ENCODE assay signal across 11 cellular contexts in genomic region chr2:97728091-97728596, GRCh38. TPM values are rescaled to one million over a fixed set of nuclear protein-coding genes. Genes with fewer than 3 reads are reported as not detected.
DNase-seq lines count a peak whose midpoint lies in the region; ATAC-seq and TF ChIP-seq lines count a peak whose summit lies in the region.
"Had no signal": no experiment of that assay in that cellular context is flagged by ENCODE, and none has a peak within 500 bp of the region (broad histone marks: within the 10 kb centered on the region; RNA-seq: fewer than 3 reads in every experiment).

No MANE protein-coding gene starts in this region.

- TF ChIP-seq CTCF in body of pancreas (IDR thresholded peaks at IDR 0.05), result no peak

- H3K27ac ChIP-seq in rectal smooth muscle tissue (ENCODE audit: low read depth, low read length) (peak overlapping the region; percentile 44), body of pancreas (no peak overlapping the region)

- H3K36me3 ChIP-seq in rectal smooth muscle tissue (ENCODE audit: control insufficient read depth, insufficient read depth, low read length) (no peaks in the 10 kb centered on the region), body of pancreas (replicated peaks in 1 of 2; ENCODE audit: insufficient read depth in 1 of 2, low read depth in 2 of 2) (no peaks in the 10 kb centered on the region)

- H3K4me1 ChIP-seq in rectal smooth muscle tissue (ENCODE audit: control insufficient read depth, insufficient read depth, low read length) (no peaks in the 10 kb centered on the region), body of pancreas (no peaks in the 10 kb centered on the region)

- H3K4me3 ChIP-seq in rectal smooth muscle tissue (ENCODE audit: low read length) (no peak overlapping the region), body of pancreas (no peak overlapping the region)

- ATAC-seq in esophagus mucosa, result peak; percentile 64
- no peak for ATAC-seq in GM21619 (IDR thresholded peaks at IDR 0.05; ENCODE audit: unreplicated experiment)
- no peak for ATAC-seq in body of pancreas

- no peak for TF ChIP-seq POLR2A in body of pancreas (IDR thresholded peaks at IDR 0.05)

- H3K9ac ChIP-seq in rectal smooth muscle tissue (ENCODE audit: low read length), result no peak overlapping the region

- H3K27me3 ChIP-seq in rectal smooth muscle tissue (ENCODE audit: control insufficient read depth, insufficient read depth, low read length) (no peaks in the 10 kb centered on the region), body of pancreas (no peaks in the 10 kb centered on the region)

- DNase-seq in NCI-H1417 (lab: John Stamatoyannopoulos, UW) (peak in 2 of 3 experiments; percentile 10 to 14), NCI-H1417 treated with DMSO at 0.1 percent for 48 hours (lab: John Stamatoyannopoulos, UW) (no peak), RPMI8226 (peak; percentile 50), DMS114 treated with DMSO at 0.1 percent for 48 hours (lab: John Stamatoyannopoulos, UW; ENCODE audit: unreplicated experiment) (no peak), body of pancreas (no peak)
- DNase-seq: 8988T, mesendoderm, NCI-H1694 had no signal

- intact Hi-C loops in body of pancreas (cut with DNase I), result no loop called here

- peaks cover 0 to 11% (median 0%) of the 10 kb centered on the region in 3 donors for H3K9me3 ChIP-seq in body of pancreas

- WGBS in body of pancreas, 2 donors, result 57 to 67% methylated on average over 8 to 9 of the region's 9 CpGs

RNA-seq across cellular contexts. Expression of gene ZAP70, which starts 14.8 kb away (rescaled TPM):
- total RNA-seq in esophagus mucosa (0.76 TPM), body of pancreas (1 to 10 TPM; 2.1 to 4.0 TPM)

RNA-seq across cellular contexts. Expression of gene C2orf92, which starts 58.6 kb away (rescaled TPM):
- 1.7 TPM for total RNA-seq in esophagus mucosa
- total RNA-seq in body of pancreas, result 10 to 100 TPM; 21.3 to 47.1 TPM

Comparison
In these comparisons a context has a peak if more than half of its experiments do, and no peak if none do; other contexts are left out.
1. DNase-seq: peak in NCI-H1417 (2 of 3) and RPMI8226 (single experiment); none in NCI-H1417 treated with DMSO at 0.1 percent for 48 hours (single experiment), DMS114 treated with DMSO at 0.1 percent for 48 hours (single experiment) and body of pancreas (0 of 4).